In the genomic region with DNA sequence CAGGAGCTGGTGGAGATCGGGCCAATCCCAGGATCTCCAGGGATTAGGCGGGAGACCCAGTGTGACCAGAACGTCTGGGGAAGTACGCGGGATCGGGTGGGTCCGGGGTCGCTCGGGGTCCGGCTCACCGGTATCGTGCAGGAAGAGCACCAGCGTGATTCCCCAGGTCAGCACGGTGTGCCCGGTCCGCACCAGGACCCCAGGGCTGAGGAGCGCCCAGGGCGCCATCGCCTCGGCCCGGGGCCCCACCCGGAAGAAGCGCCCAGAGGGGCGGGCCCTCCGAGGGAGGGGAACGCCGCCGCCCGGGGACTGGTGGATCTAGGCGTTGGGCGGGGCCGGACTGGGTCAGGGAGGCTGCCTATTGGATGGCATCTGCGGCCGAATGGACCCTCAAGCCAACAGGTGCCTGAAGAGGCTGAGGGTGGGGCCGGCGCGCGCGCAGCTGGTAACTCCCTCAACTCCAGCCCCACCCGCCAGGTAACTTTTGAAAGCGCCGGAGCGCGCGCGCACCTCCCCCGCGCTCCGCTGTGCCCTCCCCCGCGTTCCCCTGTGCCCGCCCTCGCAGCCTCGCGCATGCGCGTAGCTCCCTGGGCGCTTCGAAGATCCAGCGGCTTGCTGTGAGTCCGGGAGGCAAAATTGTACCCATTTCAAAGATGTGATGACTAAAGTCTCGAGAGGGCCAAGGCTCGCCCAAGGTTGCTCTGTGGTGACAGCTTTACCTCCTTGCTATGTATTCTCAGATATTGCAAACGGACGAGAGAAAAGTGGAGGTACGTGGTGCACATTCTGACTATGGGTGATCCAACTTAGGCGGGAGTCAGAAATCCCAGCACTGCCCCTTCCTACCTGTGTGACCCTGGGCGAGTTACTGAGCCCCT, we compare ENCODE assay signal across 1 cellular context.
A peak's percentile ranks its signal among the peaks of the same experiment; 100 is the strongest.
TF ChIP-seq lines count a peak whose summit lies in the region.

TSS of gene ZDHHC12 (minus strand) at position 262 of the 878 bp plus-strand sequence. CDS start at position 228, 34 bp downstream.

TF ChIP-seq in WTC11, 78 proteins besides CTCF, POLR2A, EP300 and RAD21 (continued from another document):
- TF ChIP-seq, protein P1, sequence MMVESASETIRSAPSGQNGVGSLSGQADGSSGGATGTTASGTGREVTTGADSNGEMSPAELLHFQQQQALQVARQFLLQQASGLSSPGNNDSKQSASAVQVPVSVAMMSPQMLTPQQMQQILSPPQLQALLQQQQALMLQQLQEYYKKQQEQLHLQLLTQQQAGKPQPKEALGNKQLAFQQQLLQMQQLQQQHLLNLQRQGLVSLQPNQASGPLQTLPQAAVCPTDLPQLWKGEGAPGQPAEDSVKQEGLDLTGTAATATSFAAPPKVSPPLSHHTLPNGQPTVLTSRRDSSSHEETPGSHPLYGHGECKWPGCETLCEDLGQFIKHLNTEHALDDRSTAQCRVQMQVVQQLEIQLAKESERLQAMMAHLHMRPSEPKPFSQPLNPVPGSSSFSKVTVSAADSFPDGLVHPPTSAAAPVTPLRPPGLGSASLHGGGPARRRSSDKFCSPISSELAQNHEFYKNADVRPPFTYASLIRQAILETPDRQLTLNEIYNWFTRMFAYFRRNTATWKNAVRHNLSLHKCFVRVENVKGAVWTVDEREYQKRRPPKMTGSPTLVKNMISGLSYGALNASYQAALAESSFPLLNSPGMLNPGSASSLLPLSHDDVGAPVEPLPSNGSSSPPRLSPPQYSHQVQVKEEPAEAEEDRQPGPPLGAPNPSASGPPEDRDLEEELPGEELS (CRISPR knock-in tag; IDR thresholded peaks at IDR 0.05): 0 out of 2 replicates have a peak, but pooled peaks have one; percentile 17
- no peak for TF ChIP-seq IRF2 (CRISPR knock-in tag; IDR thresholded peaks at IDR 0.05; ENCODE audit: borderline replicate concordance, low read depth)
